ENCODE assay signal across 9 cellular contexts in genomic region chr6:109456283-109456583, GRCh38. TPM values are rescaled to one million over a fixed set of nuclear protein-coding genes. Genes with fewer than 3 reads are reported as not detected.
DNase-seq lines count a peak whose midpoint lies in the region; ATAC-seq, FAIRE-seq and TF ChIP-seq lines count a peak whose summit lies in the region.
"Had no signal": no experiment of that assay in that cellular context is flagged by ENCODE, and none has a peak within 500 bp of the region (broad histone marks: within the 10 kb centered on the region; RNA-seq: fewer than 3 reads in every experiment).

No MANE protein-coding gene starts in this region.

- TF ChIP-seq CTCF in upper lobe of left lung (IDR thresholded peaks at IDR 0.05) = no peak

- H2AK5ac ChIP-seq in mesendoderm (ENCODE audit: low read length) = no peak overlapping the region

- H4K5ac ChIP-seq in mesendoderm (ENCODE audit: low read length) = no peak overlapping the region

- no peak overlapping the region for H2BK120ac ChIP-seq in mesendoderm (ENCODE audit: low read depth, low read length)

- DNase-seq in activated T-cell treated with anti-CD3 and anti-CD28 coated beads, Interleukin-2, amount 50 U/mL, for 72 hours = no peak
- DNase-seq in activated T-cell treated with anti-CD3 and anti-CD28 coated beads for 4 hours (no peak), mesendoderm (peak; percentile 30), upper lobe of left lung (no peak), frontal cortex (ENCODE audit: low spot score in 2 of 2) (no peak), AG08395 (ENCODE audit: low spot score) (no peak)
- no peak for DNase-seq in central memory CD8-positive, alpha-beta T cell (ENCODE audit: low spot score in 2 of 2)
- DNase-seq: DMS 273 treated with DMSO at 0.1 percent for 48 hours had no signal

- no peak for FAIRE-seq in frontal cortex (lab: Jason Lieb, UNC)

- no peaks in the 10 kb centered on the region for H3K79me1 ChIP-seq in mesendoderm (ENCODE audit: low read length)

- no peak for TF ChIP-seq POLR2A in upper lobe of left lung (IDR thresholded peaks at IDR 0.05)

- no CpG with 5 or more reads among the region's 20 CpGs for WGBS in mesendoderm (ENCODE audit: extremely low coverage, insufficient coverage, low lambda C conversion rate)
- WGBS in upper lobe of left lung, 2 donors = 24 to 37% methylated on average over 9 to 12 of the region's 20 CpGs

- peak overlapping the region; percentile 74 for H3K4me2 ChIP-seq in mesendoderm (ENCODE audit: low read length)

- H3K27me3 ChIP-seq in mesendoderm (ENCODE audit: insufficient read depth, low read length, poor library complexity) (no peaks in the 10 kb centered on the region), upper lobe of left lung (no peaks in the 10 kb centered on the region)

- ATAC-seq in activated T-cell treated with anti-CD3 and anti-CD28 coated beads, Interleukin-2, amount 50 U/mL, for 72 hours (replicated peaks in 1 of 2) = no peak
- ATAC-seq in central memory CD8-positive, alpha-beta T cell (replicated peaks; ENCODE audit: extremely low read depth, poor library complexity, severe bottlenecking) = no peak
- ATAC-seq in upper lobe of left lung (ENCODE audit: low FRiP score in 2 of 2) = no peak
- no peak for ATAC-seq in GM18867 (IDR thresholded peaks at IDR 0.05; ENCODE audit: unreplicated experiment)

- no peak overlapping the region for H2BK5ac ChIP-seq in mesendoderm (ENCODE audit: low read length)

- H3K36me3 ChIP-seq in mesendoderm (ENCODE audit: control insufficient read depth, insufficient read depth, low read length) (peaks cover 4% of the 10 kb centered on the region), upper lobe of left lung (peaks cover 0 to 24% (median 5%) of the 10 kb centered on the region in 4 donors)

- H3K9ac ChIP-seq in mesendoderm (ENCODE audit: low read length) = peak overlapping the region; percentile 78

- H3K18ac ChIP-seq in mesendoderm (ENCODE audit: low read length) = peak overlapping the region; percentile 9

- H3K4me3 ChIP-seq in mesendoderm (ENCODE audit: low read length) = peak overlapping the region; percentile 63
- peak overlapping the region; percentile 76 to 92 (median 82) for H3K4me3 ChIP-seq in upper lobe of left lung

- H3K27ac Mint-ChIP-seq in activated T-cell treated with anti-CD3 and anti-CD28 coated beads, Interleukin-2, amount 50 U/mL, for 72 hours = no peak overlapping the region
- no peak overlapping the region for H3K27ac Mint-ChIP-seq in central memory CD8-positive, alpha-beta T cell (ENCODE audit: low read depth)

- no peaks in the 10 kb centered on the region for H3K79me2 ChIP-seq in mesendoderm (ENCODE audit: control insufficient read depth, insufficient read depth, low read length)

- peaks cover 57% of the 10 kb centered on the region for H3K4me1 Mint-ChIP-seq in activated T-cell treated with anti-CD3 and anti-CD28 coated beads, Interleukin-2, amount 50 U/mL, for 72 hours (ENCODE audit: low read depth)
- peaks cover 52% of the 10 kb centered on the region for H3K4me1 Mint-ChIP-seq in central memory CD8-positive, alpha-beta T cell

- H3K23ac ChIP-seq in mesendoderm (ENCODE audit: low read length) = peak overlapping the region; percentile 31

- no peaks in the 10 kb centered on the region for H3K9me3 ChIP-seq in upper lobe of left lung

- H3K9me3 Mint-ChIP-seq in activated T-cell treated with anti-CD3 and anti-CD28 coated beads, Interleukin-2, amount 50 U/mL, for 72 hours = no peaks in the 10 kb centered on the region
- no peaks in the 10 kb centered on the region for H3K9me3 Mint-ChIP-seq in central memory CD8-positive, alpha-beta T cell

- H3K4me1 ChIP-seq in mesendoderm (ENCODE audit: control insufficient read depth, low read depth, low read length) = peaks cover 2% of the 10 kb centered on the region
- H3K4me1 ChIP-seq in upper lobe of left lung = peaks cover 30 to 45% (median 36%) of the 10 kb centered on the region in 4 donors

- H3K36me3 Mint-ChIP-seq in activated T-cell treated with anti-CD3 and anti-CD28 coated beads, Interleukin-2, amount 50 U/mL, for 72 hours (ENCODE audit: insufficient read depth in 2 of 2) = peaks cover 0 to 7% of the 10 kb centered on the region in 2 donors
- H3K36me3 Mint-ChIP-seq in central memory CD8-positive, alpha-beta T cell (ENCODE audit: insufficient read depth) = peaks cover 9% of the 10 kb centered on the region

- H4K8ac ChIP-seq in mesendoderm (ENCODE audit: low read depth, low read length) = no peak overlapping the region

- no peak overlapping the region for H2BK15ac ChIP-seq in mesendoderm (replicated peaks; ENCODE audit: low read depth)

- H3K27me3 Mint-ChIP-seq in activated T-cell treated with anti-CD3 and anti-CD28 coated beads, Interleukin-2, amount 50 U/mL, for 72 hours (ENCODE audit: low read depth) = no peaks in the 10 kb centered on the region
- no peaks in the 10 kb centered on the region for H3K27me3 Mint-ChIP-seq in central memory CD8-positive, alpha-beta T cell

- peak overlapping the region; percentile 31 to 45 for H3K4me3 Mint-ChIP-seq in activated T-cell treated with anti-CD3 and anti-CD28 coated beads, Interleukin-2, amount 50 U/mL, for 72 hours
- peak overlapping the region; percentile 99 for H3K4me3 Mint-ChIP-seq in central memory CD8-positive, alpha-beta T cell

- H3K4ac ChIP-seq in mesendoderm (ENCODE audit: low read depth, low read length) = no peak overlapping the region

- TF ChIP-seq EP300 in upper lobe of left lung (IDR thresholded peaks at IDR 0.05) = no peak

- H3K27ac ChIP-seq in mesendoderm (ENCODE audit: low read depth, low read length) = peak overlapping the region; percentile 29
- H3K27ac ChIP-seq in upper lobe of left lung = peak overlapping the region; percentile 84 to 93 (median 86)

- H3K56ac ChIP-seq in mesendoderm (ENCODE audit: low read length) = peak overlapping the region; percentile 93

RNA-seq across cellular contexts. Expression of gene MICAL1, which starts 0.7 kb away (rescaled TPM):
- 10 to 100 TPM; 70.4 to 76.7 TPM for total RNA-seq in activated T-cell treated with anti-CD3 and anti-CD28 coated beads, Interleukin-2, amount 50 U/mL, for 72 hours
- polyA plus RNA-seq in mesendoderm (2013, experiment 1 of 2) = 17.0 TPM
- 18.8 TPM for polyA plus RNA-seq in mesendoderm (2013, experiment 2 of 2)
- 100 to 1,000 TPM in 2 of 6 donors, 10 to 100 TPM in 4; 61.7 to 268 (median 78.3) TPM for total RNA-seq in upper lobe of left lung
- total RNA-seq in frontal cortex = 27.3 TPM

RNA-seq across cellular contexts. Expression of gene SMPD2, which starts 15.7 kb away (rescaled TPM):
- 1 to 10 TPM; 6.7 to 8.8 TPM for total RNA-seq in activated T-cell treated with anti-CD3 and anti-CD28 coated beads, Interleukin-2, amount 50 U/mL, for 72 hours
- 5.7 TPM for polyA plus RNA-seq in mesendoderm (2013, experiment 1 of 2)
- 5.5 TPM for polyA plus RNA-seq in mesendoderm (2013, experiment 2 of 2)
- total RNA-seq in upper lobe of left lung = 10 to 100 TPM in 5 of 6 donors, 1 to 10 TPM in 1; 9.4 to 25.2 (median 15.4) TPM
- total RNA-seq in frontal cortex = 4.9 TPM

RNA-seq across cellular contexts. Expression of gene PPIL6, which starts 15.8 kb away (rescaled TPM):
- total RNA-seq in activated T-cell treated with anti-CD3 and anti-CD28 coated beads, Interleukin-2, amount 50 U/mL, for 72 hours = under 1 TPM; 0.17 to 0.56 TPM
- polyA plus RNA-seq in mesendoderm (2013, experiment 1 of 2) = 0.29 TPM
- 0.29 TPM for polyA plus RNA-seq in mesendoderm (2013, experiment 2 of 2)
- total RNA-seq in upper lobe of left lung = 10 to 100 TPM in 2 of 6 donors, 1 to 10 TPM in 4; 3.5 to 44.3 (median 6.5) TPM
- 37.9 TPM for total RNA-seq in frontal cortex

RNA-seq across cellular contexts. Expression of gene ZBTB24, which starts 26.8 kb away (rescaled TPM):
- total RNA-seq in activated T-cell treated with anti-CD3 and anti-CD28 coated beads, Interleukin-2, amount 50 U/mL, for 72 hours = 10 to 100 TPM; 14.2 to 15.9 TPM
- polyA plus RNA-seq in mesendoderm (2013, experiment 1 of 2) = 12.4 TPM
- 12.1 TPM for polyA plus RNA-seq in mesendoderm (2013, experiment 2 of 2)
- 10 to 100 TPM in 3 of 6 donors, 1 to 10 TPM in 3; 5.1 to 14.9 (median 9.7) TPM for total RNA-seq in upper lobe of left lung
- total RNA-seq in frontal cortex = 16.3 TPM
